7 cellular contexts compared by ENCODE assay signal in genomic region chr6:2634151-2634964, GRCh38.
DNase-seq lines count a peak whose midpoint lies in the region; ATAC-seq and TF ChIP-seq lines count a peak whose summit lies in the region.

No MANE protein-coding gene starts in this region.

- TF ChIP-seq RAD21 in liver (IDR thresholded peaks at IDR 0.05) = peak; percentile 87 to 91

- no peaks in the 10 kb centered on the region for H3K36me3 ChIP-seq in liver (ENCODE audit: control insufficient read depth in 4 of 4, insufficient read depth in 3 of 4, low read depth in 1 of 4, low read length in 3 of 4)

- peaks cover 2 to 9% (median 3%) of the 10 kb centered on the region in 4 donors for H3K4me1 ChIP-seq in liver (ENCODE audit: control insufficient read depth in 4 of 4, insufficient read depth in 4 of 4, low read length in 3 of 4)

- H3K9ac ChIP-seq in liver (ENCODE audit: low read depth in 1 of 2, low read length in 2 of 2) = no peak overlapping the region

- WGBS in liver = 4% methylated on average over 65 of the region's 65 CpGs

- H3K4me3 ChIP-seq in liver (ENCODE audit: low read depth in 1 of 3, low read length in 3 of 3) = peak overlapping the region in 2 of 3 donors; percentile 4 to 59

- no peak overlapping the region for H3K27ac ChIP-seq in liver (ENCODE audit: low read depth in 1 of 2, low read length in 2 of 2)

- TF ChIP-seq CTCF in liver (IDR thresholded peaks at IDR 0.05; ENCODE audit: low read depth, low read length, missing input control) = peak; percentile 97

- no peaks in the 10 kb centered on the region for H3K9me3 ChIP-seq in liver (ENCODE audit: control insufficient read depth in 4 of 4, low read length in 3 of 4)

- no peaks in the 10 kb centered on the region for H3K27me3 ChIP-seq in liver (ENCODE audit: control insufficient read depth in 4 of 4, insufficient read depth in 4 of 4, low read length in 3 of 4)

- DNase-seq in NCI-H524 treated with DMSO at 0.1 percent for 48 hours (lab: John Stamatoyannopoulos, UW) = peak; percentile 72
- DNase-seq in activated CD4-positive, alpha-beta T cell treated with anti-CD3 and anti-CD28 coated beads, Interleukin-2, amount 50 U/mL, for 24 hours (ENCODE audit: low read depth in 1 of 2, low spot score in 1 of 2) = peak; percentile 77 to 81
- peak; percentile 63 to 88 for DNase-seq in dermis microvascular lymphatic vessel endothelial cell (ENCODE audit: low read depth in 2 of 2)
- peak; percentile 73 for DNase-seq in stimulated activated CD4-positive, alpha-beta T cell treated with anti-CD3 and anti-CD28 coated beads, Interleukin-2, amount 100 ng/mL, for 4 hours (ENCODE audit: low read depth)

- ATAC-seq in GM18502 (IDR thresholded peaks at IDR 0.05; ENCODE audit: poor library complexity, unreplicated experiment) = peak; percentile 84
- peak; percentile 49 for ATAC-seq in HG03378 (IDR thresholded peaks at IDR 0.05; ENCODE audit: unreplicated experiment)

TF ChIP-seq in liver, 16 proteins besides CTCF, POLR2A, EP300 and RAD21:
- TF ChIP-seq YY1 (IDR thresholded peaks at IDR 0.05) = no peak
- peak; percentile 47 for TF ChIP-seq MAX (IDR thresholded peaks at IDR 0.05)
- no peak for TF ChIP-seq HNF4G (IDR thresholded peaks at IDR 0.05)
TF ChIP-seq in liver: peak in this region for 1.
